1 cellular context compared by ENCODE assay signal in genomic region chr2:176079285-176079830, GRCh38.
TF ChIP-seq lines count a peak whose summit lies in the region.

No MANE protein-coding gene starts in this region.

TF ChIP-seq in HEK293, 187 proteins besides CTCF, POLR2A, EP300 and RAD21:
- peak; percentile 16; the same call in 1 of the 2 replicates for TF ChIP-seq PRDM10 (tag by site-specific recombination; IDR thresholded peaks at IDR 0.05)
- no peak for TF ChIP-seq ZSCAN30 (tag by site-specific recombination; IDR thresholded peaks at IDR 0.05)
- TF ChIP-seq ZNF335 (tag by site-specific recombination; conservative IDR thresholded peaks at IDR 0.05): peak; percentile 67
- 0 out of 2 replicates have a peak, but pooled peaks have one; percentile 27 for TF ChIP-seq SP7 (tag by site-specific recombination; IDR thresholded peaks at IDR 0.05)
TF ChIP-seq in HEK293: peak in this region for 3.
